In the genomic region with DNA sequence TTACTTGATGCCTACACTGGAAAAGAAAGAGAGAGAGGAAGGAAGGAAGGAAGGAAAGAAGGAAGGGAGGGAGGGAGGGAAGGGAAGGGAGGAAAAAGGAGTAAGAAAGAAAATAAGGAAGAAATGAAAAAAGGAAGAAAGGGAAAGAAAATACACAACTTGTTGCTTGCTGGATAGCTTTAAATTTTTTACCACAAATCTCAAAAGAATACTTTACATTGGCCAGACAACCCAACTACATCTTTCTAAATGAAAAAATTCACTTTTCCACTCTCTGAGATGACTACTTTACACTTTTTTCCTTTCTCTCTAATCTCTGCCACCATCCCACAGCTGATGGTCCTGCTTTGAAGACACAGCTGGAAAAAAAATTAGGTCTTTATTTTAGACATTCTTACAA, we compare ENCODE assay signal across 34 cellular contexts.
"Had no signal": no experiment of that assay in that cellular context is flagged by ENCODE, and none has a peak within 500 bp of the region (broad histone marks: within the 10 kb centered on the region; RNA-seq: fewer than 3 reads in every experiment).

No MANE protein-coding gene starts in this region.

- H3K4me3 ChIP-seq: adrenal gland, ascending aorta, body of pancreas, breast epithelium, cardiac muscle cell had no signal

- H3K27ac ChIP-seq: adrenal gland, ascending aorta, body of pancreas, brain microvascular endothelial cell, breast epithelium, cardiac muscle cell had no signal

- FAIRE-seq: astrocyte, bronchial epithelial cell had no signal

- ATAC-seq: activated naive CD4-positive, alpha-beta T cell treated with anti-CD3 and anti-CD28 coated beads, Interleukin-2, amount 50 U/mL, for 72 hours; activated naive CD8-positive, alpha-beta T cell treated with anti-CD3 and anti-CD28 coated beads, Interleukin-2, amount 50 U/mL, for 24 hours; activated T-cell treated with anti-CD3 and anti-CD28 coated beads, Interleukin-2, amount 50 U/mL, for 4 hours; activated T-cell treated with anti-CD3 and anti-CD28 coated beads, Interleukin-2, amount 50 U/mL, for 72 hours; activated T-helper 17 cell treated with anti-CD3 and anti-CD28 coated beads, Interleukin-2, amount 50 U/mL, for 72 hours; body of pancreas had no signal

- DNase-seq: activated effector memory CD4-positive, alpha-beta T cell treated with anti-CD3 and anti-CD28 coated beads, Interleukin-2, amount 50 U/mL, for 16 hours; activated effector memory CD4-positive, alpha-beta T cell treated with Interleukin-2 at 50 U/mL for 16 hours; activated gamma-delta T cell; activated gamma-delta T cell treated with Interleukin-2 at 50 U/mL for 16 hours; activated naive CD4-positive, alpha-beta T cell; activated naive CD4-positive, alpha-beta T cell treated with anti-CD3 and anti-CD28 coated beads for 36 hours; activated naive CD4-positive, alpha-beta T cell treated with anti-CD3 and anti-CD28 coated beads, Interleukin-2, amount 10 ng/mL, durations not matched to agents 7 days and 5 days; activated naive CD4-positive, alpha-beta T cell treated with anti-CD3 and anti-CD28 coated beads, Interleukin-2, amount 50 U/mL, for 16 hours; activated naive CD4-positive, alpha-beta T cell treated with Interleukin-2 at 50 U/mL for 16 hours; activated naive CD8-positive, alpha-beta T cell treated with anti-CD3 and anti-CD28 coated beads for 36 hours; activated naive CD8-positive, alpha-beta T cell treated with anti-CD3 and anti-CD28 coated beads, Interleukin-2, amount 10 ng/mL, durations not matched to agents 7 days and 5 days; activated naive CD8-positive, alpha-beta T cell treated with anti-CD3 and anti-CD28 coated beads, Interleukin-2, amount 50 U/mL, for 24 hours; activated T-cell treated with anti-CD3 and anti-CD28 coated beads, Interleukin-2, amount 50 U/mL, for 1 hour; activated T-cell treated with anti-CD3 and anti-CD28 coated beads, Interleukin-2, amount 50 U/mL, for 24 hours; activated T-cell treated with anti-CD3 and anti-CD28 coated beads, Interleukin-2, amount 50 U/mL, for 4 hours; activated T-cell treated with anti-CD3 and anti-CD28 coated beads, Interleukin-2, amount 50 U/mL, for 48 hours; activated T-cell treated with anti-CD3 and anti-CD28 coated beads, Interleukin-2, amount 50 U/mL, for 72 hours; adrenal gland; amniotic stem cell; amygdala; anterior cingulate cortex; aorta; body of pancreas; brain microvascular endothelial cell; caudate nucleus; central memory CD4-positive, alpha-beta T cell; cerebellar nuclear complex had no signal

- H3K9me3 ChIP-seq: adrenal gland, ascending aorta, body of pancreas, breast epithelium had no signal

- H3K36me3 ChIP-seq: adrenal gland, ascending aorta, brain microvascular endothelial cell, breast epithelium, cardiac muscle cell had no signal

- H3K4me1 ChIP-seq: adrenal gland, ascending aorta, body of pancreas, breast epithelium had no signal

- H3K27me3 ChIP-seq: adrenal gland, ascending aorta, body of pancreas, brain microvascular endothelial cell, breast epithelium, cardiac muscle cell had no signal
